In genomic region chr11:96424693-96425092, GRCh38 we compare ENCODE assay signal across 15 cellular contexts. TPM values are rescaled to one million over a fixed set of nuclear protein-coding genes. Genes with fewer than 3 reads are reported as not detected.
DNase-seq lines count a peak whose midpoint lies in the region; ATAC-seq and TF ChIP-seq lines count a peak whose summit lies in the region.
"Had no signal": no experiment of that assay in that cellular context is flagged by ENCODE, and none has a peak within 500 bp of the region (broad histone marks: within the 10 kb centered on the region; RNA-seq: fewer than 3 reads in every experiment).

No MANE protein-coding gene starts in this region.

- H2AK9ac ChIP-seq in IMR-90 (replicated peaks; ENCODE audit: low read depth, low read length, poor library complexity): no peak overlapping the region

- in situ Hi-C loops in IMR-90 (cut with MboI; ENCODE audit: low sequenced_read_pairs) (loop anchor here (10.0 to 25.0 kb wide), 3 partner anchors 1362 to 1812 kb away; partner anchors contain the start of genes CWC15, KDM4D and SRSF8), brain microvascular endothelial cell (cut with HindIII; ENCODE audit: low pct_ligation_motif_present, low sequenced_read_pairs) (no loop called here)

- no peak for TF ChIP-seq CTCF in BJ (IDR thresholded peaks at IDR 0.05; ENCODE audit: insufficient read depth, low read depth, low read length)
- no peak for TF ChIP-seq CTCF in IMR-90 (conservative IDR thresholded peaks at IDR 0.05; ENCODE audit: low read depth, low read length)
- no peak for TF ChIP-seq CTCF in brain microvascular endothelial cell (IDR thresholded peaks at IDR 0.05; ENCODE audit: low read depth, low read length, missing control alignments)

- intact Hi-C loops in IMR-90 (cut with micrococcal nuclease): loop anchor here (5.0 to 10.0 kb wide), 6 partner anchors 722 to 1897 kb away; partner anchors contain the start of genes CWC15, KDM4D and SRSF8
- intact Hi-C loops in Right ventricle myocardium superior (cut with DNase I): no loop called here

- BruUV-seq in IMR-90 (replicated peaks; lab: Mats Ljungman, UMichigan): no TSS peak

- no peaks in the 10 kb centered on the region for H3K79me1 ChIP-seq in IMR-90 (ENCODE audit: low read depth in 1 of 2, low read length in 2 of 2)

- H3K9ac ChIP-seq in IMR-90 (ENCODE audit: low read depth, low read length): no peak overlapping the region

- ATAC-seq in IMR-90 (ENCODE audit: low read depth) (no peak; the same call in 1 of the 2 replicates), Right ventricle myocardium superior (ENCODE audit: poor library complexity) (no peak), GM21423 (IDR thresholded peaks at IDR 0.05; ENCODE audit: unreplicated experiment) (no peak), GM21737 (IDR thresholded peaks at IDR 0.05; ENCODE audit: unreplicated experiment) (no peak)
- ATAC-seq: GM23338 had no signal

- TF ChIP-seq RAD21 in IMR-90 (IDR thresholded peaks at IDR 0.05; ENCODE audit: low read length): no peak

- H4K5ac ChIP-seq in IMR-90 (ENCODE audit: low read depth, low read length): no peak overlapping the region

- H3K27ac ChIP-seq in IMR-90 (ENCODE audit: insufficient read depth, low read length) (no peak overlapping the region), brain microvascular endothelial cell (no peak overlapping the region)

- H3K9me1 ChIP-seq in IMR-90 (ENCODE audit: insufficient read depth, low read length): no peaks in the 10 kb centered on the region

- no peak overlapping the region for H2BK5ac ChIP-seq in IMR-90 (ENCODE audit: low read depth, low read length, poor library complexity, severe bottlenecking)

- H3K9me3 ChIP-seq in IMR-90 (ENCODE audit: control insufficient read depth, insufficient read depth, low read length): no peaks in the 10 kb centered on the region

- no CpG with 5 or more reads among the region's 2 CpGs for WGBS in IMR-90 (ENCODE audit: extremely low coverage in 2 of 2, insufficient read length in 1 of 2), 2 experiments

- no peak overlapping the region for H3K56ac ChIP-seq in IMR-90 (ENCODE audit: extremely low read depth, insufficient read depth, low read length)

- no peak overlapping the region for H4K91ac ChIP-seq in IMR-90 (ENCODE audit: insufficient read depth, low read depth, low read length)

- H2AK5ac ChIP-seq in IMR-90 (ENCODE audit: low read depth, low read length): no peak overlapping the region

- no peaks in the 10 kb centered on the region for H4K20me1 ChIP-seq in IMR-90 (ENCODE audit: insufficient read depth, low read length)

- no peak overlapping the region for H3K4ac ChIP-seq in IMR-90 (ENCODE audit: low read depth, low read length)

- no peaks in the 10 kb centered on the region for H3K27me3 ChIP-seq in BJ (ENCODE audit: control insufficient read depth, insufficient read depth, low read length)
- no peaks in the 10 kb centered on the region for H3K27me3 ChIP-seq in IMR-90 (ENCODE audit: control insufficient read depth, insufficient read depth, low read length)
- H3K27me3 ChIP-seq in brain microvascular endothelial cell (replicated peaks): no peaks in the 10 kb centered on the region
- no peaks in the 10 kb centered on the region for H3K27me3 ChIP-seq in H7 (ENCODE audit: control insufficient read depth, insufficient read depth, low read length)

- no peak overlapping the region for H2BK120ac ChIP-seq in IMR-90 (ENCODE audit: low read depth, low read length)

- H3K36me3 ChIP-seq in BJ (ENCODE audit: control insufficient read depth, insufficient read depth, low read length): no peaks in the 10 kb centered on the region
- H3K36me3 ChIP-seq in IMR-90 (ENCODE audit: control insufficient read depth, insufficient read depth, low read length): no peaks in the 10 kb centered on the region
- no peaks in the 10 kb centered on the region for H3K36me3 ChIP-seq in brain microvascular endothelial cell (replicated peaks)
- no peaks in the 10 kb centered on the region for H3K36me3 ChIP-seq in H7 (replicated peaks; ENCODE audit: control insufficient read depth, insufficient read depth, low read length)

- H3K23ac ChIP-seq in IMR-90 (ENCODE audit: low read depth, low read length): no peak overlapping the region

- CTCF ChIA-PET in BJ (lab: Yijun Ruan, JAX) (interaction anchor here (1.6 kb wide), 1 partner anchor 719 kb away, joined by 3 read pairs; no protein-coding TSS in a partner anchor), IMR-90 (lab: Yijun Ruan, JAX) (interaction anchor here (0.6 to 1.0 kb wide), 3 partner anchors 31 to 659 kb away, joined by 4 to 5 read pairs (median 4); no protein-coding TSS in a partner anchor)

- H2AFZ ChIP-seq in IMR-90 (replicated peaks; ENCODE audit: low read length, poor library complexity): no peak overlapping the region
- H2AFZ ChIP-seq: GM23338 had no signal

- DNase-seq in BJ (ENCODE audit: low read depth): peak; percentile 31
- DNase-seq in IMR-90: peak; percentile 44
- peak; percentile 11 for DNase-seq in brain microvascular endothelial cell
- peak; percentile 40 for DNase-seq in kidney tubule cell (ENCODE audit: low spot score)
- DNase-seq in H7: no peak
- no peak for DNase-seq in Right ventricle myocardium superior
- DNase-seq: amygdala; head of caudate nucleus; KBM-7; NCI-H146; stimulated activated CD4-positive, alpha-beta T cell treated with anti-CD3 and anti-CD28 coated beads, Interleukin-1b, Interleukin-23, amount 100 ng/mL, for 48 hours; stimulated activated CD8-positive, alpha-beta memory T cell treated with anti-CD3 and anti-CD28 coated beads, Interleukin-4, amount 100 ng/mL, for 48 hours had no signal

- POLR2A ChIA-PET in BJ (lab: Charles Lee): interaction anchor here (0.7 kb wide), 3 partner anchors 431 to 908 kb away, joined by 3 to 5 read pairs (median 3); no protein-coding TSS in a partner anchor
- POLR2A ChIA-PET in IMR-90 (lab: Charles Lee; ENCODE audit: unreplicated experiment): interaction anchor here (0.6 to 0.7 kb wide), 2 partner anchors 265 to 1357 kb away, joined by 4 to 8 read pairs; no protein-coding TSS in a partner anchor

- H3K4me3 ChIP-seq in BJ (ENCODE audit: low read depth, low read length) (no peak overlapping the region), IMR-90 (ENCODE audit: insufficient read depth, low read depth, low read length) (no peak overlapping the region), brain microvascular endothelial cell (ENCODE audit: low read depth, low read length) (no peak overlapping the region), H7 (ENCODE audit: insufficient read depth, low read depth, low read length) (no peak overlapping the region)
- H3K4me3 ChIP-seq: GM23338 had no signal

- no peak for TF ChIP-seq POLR2A in IMR-90 (IDR thresholded peaks at IDR 0.05; ENCODE audit: low read depth, low read length)

- H2BK20ac ChIP-seq in IMR-90 (ENCODE audit: low read depth, low read length): no peak overlapping the region

- no peak overlapping the region for H3K18ac ChIP-seq in IMR-90 (ENCODE audit: low read depth, low read length)

- no peak overlapping the region for H3K14ac ChIP-seq in IMR-90 (replicated peaks; ENCODE audit: low read depth, low read length)

- H2BK15ac ChIP-seq in IMR-90 (ENCODE audit: low read depth, low read length): no peak overlapping the region

- H3K4me2 ChIP-seq in IMR-90 (ENCODE audit: low read depth, low read length): no peak overlapping the region
- H3K4me2 ChIP-seq: GM23338 had no signal

- dilution Hi-C loops in IMR-90 (cut with HindIII; ENCODE audit: low sequenced_read_pairs, unreplicated experiment): no loop called here

- H4K8ac ChIP-seq in IMR-90 (ENCODE audit: low read depth in 2 of 2, low read length in 2 of 2): no peak overlapping the region

- H3K4me1 ChIP-seq in IMR-90 (ENCODE audit: control insufficient read depth, insufficient read depth, low read length): no peaks in the 10 kb centered on the region

TF ChIP-seq in IMR-90, 13 proteins besides CTCF, POLR2A, EP300 and RAD21:
- TF ChIP-seq BHLHE40 (IDR thresholded peaks at IDR 0.05; ENCODE audit: low read depth, low read length): no peak
- no peak for TF ChIP-seq MAFK (IDR thresholded peaks at IDR 0.05; ENCODE audit: low read depth, low read length)
- TF ChIP-seq MXI1 (IDR thresholded peaks at IDR 0.05; ENCODE audit: borderline replicate concordance, low read depth, low read length): no peak
- peak; percentile 47; the same call in 1 of the 2 replicates for TF ChIP-seq FOS (IDR thresholded peaks at IDR 0.05; ENCODE audit: low read depth, low read length)

RNA-seq across cellular contexts. Expression of gene JRKL, which starts 34.9 kb away (rescaled TPM):
- 2.9 and 6.8 TPM in 2 replicates for polyA plus RNA-seq in BJ (2011; rRNA removed)
- polyA minus RNA-seq in BJ (2011; rRNA and poly(A)+ RNA removed): 1.6 and 2.7 TPM in 2 replicates
- 5.9 and 10.3 TPM in 2 replicates for total RNA-seq in IMR-90 (2012; rRNA removed)
- 3.6 and 5.6 TPM in 2 replicates for polyA plus RNA-seq in IMR-90 (2012; rRNA removed)
- polyA plus RNA-seq in IMR-90 (2012; cell fraction: cytosol; rRNA removed): 0.48 and 0.61 TPM in 2 replicates
- polyA plus RNA-seq in IMR-90 (2012; cell fraction: nucleus; rRNA removed; ENCODE audit: low replicate concordance): 0.18 and 2.3 TPM in 2 replicates
- total RNA-seq in H7 (2014; rRNA removed; shearing (Covaris generic)): 3.8 TPM in 2 replicates
- 6.5 TPM for total RNA-seq in Right ventricle myocardium superior

RNA-seq across cellular contexts. Expression of gene CCDC82, which starts 35.0 kb away (rescaled TPM):
- polyA plus RNA-seq in BJ (2011; rRNA removed) (4.6 and 10.6 TPM in 2 replicates), IMR-90 (2012; rRNA removed) (6.9 and 9.4 TPM in 2 replicates)
- 3.3 and 4.5 TPM in 2 replicates for polyA minus RNA-seq in BJ (2011; rRNA and poly(A)+ RNA removed)
- total RNA-seq in IMR-90 (2012; rRNA removed) (4.1 and 11.7 TPM in 2 replicates), Right ventricle myocardium superior (12.7 TPM)
- 0.36 and 0.73 TPM in 2 replicates for polyA plus RNA-seq in IMR-90 (2012; cell fraction: cytosol; rRNA removed)
- 1.8 and 15.4 TPM in 2 replicates for polyA plus RNA-seq in IMR-90 (2012; cell fraction: nucleus; rRNA removed; ENCODE audit: low replicate concordance)
- total RNA-seq in H7 (2014; rRNA removed; shearing (Covaris generic)): 7.4 and 10.0 TPM in 2 replicates

Comparison
In these comparisons a context has a peak if more than half of its experiments do, and no peak if none do; other contexts are left out.
1. DNase-seq: peak in BJ (single experiment), IMR-90 (single experiment), brain microvascular endothelial cell (single experiment) and kidney tubule cell (single experiment); none in H7 (single experiment) and Right ventricle myocardium superior (single experiment).